Comparison of ENCODE assay signal across 1 cellular context in genomic region chr4:6955261-6955911, GRCh38.
TF ChIP-seq lines count a peak whose summit lies in the region.

No MANE protein-coding gene starts in this region.

TF ChIP-seq in GM23338, 12 proteins besides CTCF, POLR2A, EP300 and RAD21:
- TF ChIP-seq REST (IDR thresholded peaks at IDR 0.05; ENCODE audit: unreplicated experiment) (no peak), POLR2AphosphoS5 (IDR thresholded peaks at IDR 0.05; ENCODE audit: low read depth) (no peak), NANOG (IDR thresholded peaks at IDR 0.05; ENCODE audit: borderline replicate concordance) (no peak), STAT1 (IDR thresholded peaks at IDR 0.05; ENCODE audit: unreplicated experiment) (no peak)
